8 cellular contexts compared by ENCODE assay signal in genomic region chr7:137531671-137532070, GRCh38.
"Had no signal": no experiment of that assay in that cellular context is flagged by ENCODE, and none has a peak within 500 bp of the region (broad histone marks: within the 10 kb centered on the region; RNA-seq: fewer than 3 reads in every experiment).

No MANE protein-coding gene starts in this region.

- H3K4me3 ChIP-seq: GM12878 had no signal

- FAIRE-seq: G401.6, GM12878, GM12891, GM12892, GM18507, GM19239 had no signal

- ATAC-seq: GM12878 had no signal

- DNase-seq: GDM1, GF-D8 had no signal
